ENCODE assay signal across 1 cellular context in genomic region chr3:58305882-58306661, GRCh38.
TF ChIP-seq lines count a peak whose summit lies in the region.

Gene HTD2, plus strand, starts transcription at chr3:58306520. Its CDS starts 11,094 bp downstream, at chr3:58317614.
Gene RPP14, plus strand, starts transcription at chr3:58306245. Its CDS starts 4,085 bp downstream, at chr3:58310330.

TF ChIP-seq in SK-N-SH treated with all-trans-retinoic acid at 6 μM for 48 hours, 23 proteins besides CTCF, POLR2A, EP300 and RAD21 (continued from another document):
- TF ChIP-seq ZFP30 (CRISPR knock-in tag; IDR thresholded peaks at IDR 0.05) (peak; percentile 55; the same call in 1 of the 2 replicates), GLIS3 (CRISPR knock-in tag; IDR thresholded peaks at IDR 0.05) (no peak), BACH2 (CRISPR knock-in tag; IDR thresholded peaks at IDR 0.05; ENCODE audit: borderline replicate concordance) (0 out of 2 replicates have a peak, but pooled peaks have one; percentile 77), ZNF70 (CRISPR knock-in tag; IDR thresholded peaks at IDR 0.05) (no peak)
